Comparison of ENCODE assay signal across 2 cellular contexts in genomic region chr3:150495563-150496168, GRCh38.
TF ChIP-seq lines count a peak whose summit lies in the region.

No MANE protein-coding gene starts in this region.

TF ChIP-seq in HEK293T, 16 proteins besides CTCF, POLR2A, EP300 and RAD21 (continued from another document):
- TF ChIP-seq TARDBP (IDR thresholded peaks at IDR 0.05) (no peak), SUZ12 (IDR thresholded peaks at IDR 0.05) (no peak), FOXA1 (IDR thresholded peaks at IDR 0.05) (no peak), L3MBTL2 (conservative IDR thresholded peaks at IDR 0.05) (no peak), ZNF384 (IDR thresholded peaks at IDR 0.05) (no peak), BHLHE40 (IDR thresholded peaks at IDR 0.05; ENCODE audit: borderline replicate concordance) (no peak), ELF4 (IDR thresholded peaks at IDR 0.05) (no peak), CTBP1 (IDR thresholded peaks at IDR 0.05; ENCODE audit: borderline replicate concordance) (no peak), SP1 (IDR thresholded peaks at IDR 0.05) (no peak)

TF ChIP-seq in HepG2, 621 proteins besides CTCF, POLR2A, EP300 and RAD21:
- no peak for TF ChIP-seq PRDM10 (CRISPR knock-in tag; IDR thresholded peaks at IDR 0.05; ENCODE audit: low read depth)
- peak; percentile 86 for TF ChIP-seq STAG1 (CRISPR knock-in tag; IDR thresholded peaks at IDR 0.05)
- no peak for TF ChIP-seq ZNF280D (CRISPR knock-in tag; IDR thresholded peaks at IDR 0.05)
- TF ChIP-seq SMC3 (IDR thresholded peaks at IDR 0.05; ENCODE audit: low read length) = peak; percentile 80; the same call in 1 of the 2 replicates
- TF ChIP-seq ARID3A (IDR thresholded peaks at IDR 0.05; ENCODE audit: low read depth, low read length) = 0 out of 2 replicates have a peak, but pooled peaks have one; percentile 20
